ENCODE assay signal across 10 cellular contexts in genomic region chr9:36150529-36151305, GRCh38. TPM values are rescaled to one million over a fixed set of nuclear protein-coding genes. Genes with fewer than 3 reads are reported as not detected.
A peak's percentile ranks its signal among the peaks of the same experiment; 100 is the strongest.
DNase-seq lines count a peak whose midpoint lies in the region; ATAC-seq and TF ChIP-seq lines count a peak whose summit lies in the region.
"Had no signal": no experiment of that assay in that cellular context is flagged by ENCODE, and none has a peak within 500 bp of the region (broad histone marks: within the 10 kb centered on the region; RNA-seq: fewer than 3 reads in every experiment).

No MANE protein-coding gene starts in this region.

- H3K4me3 Mint-ChIP-seq in CD14-positive monocyte, result peak overlapping the region; percentile 62 to 87
- H3K4me3 Mint-ChIP-seq in central memory CD8-positive, alpha-beta T cell, result peak overlapping the region; percentile 88
- peak overlapping the region; percentile 88 for H3K4me3 Mint-ChIP-seq in natural killer cell

- H3K27ac Mint-ChIP-seq in CD14-positive monocyte, result peak overlapping the region; percentile 98 to 100 (median 100)
- peak overlapping the region; percentile 98 for H3K27ac Mint-ChIP-seq in central memory CD8-positive, alpha-beta T cell (ENCODE audit: low read depth)
- peak overlapping the region; percentile 95 to 98 for H3K27ac Mint-ChIP-seq in natural killer cell

- no peaks in the 10 kb centered on the region for H4K20me1 ChIP-seq in Karpas-422 (ENCODE audit: insufficient read depth, low read depth, low read length)

- H3K27ac ChIP-seq in Karpas-422 (ENCODE audit: low read length), result no peak overlapping the region

- peaks cover 90% of the 10 kb centered on the region for H3K4me1 Mint-ChIP-seq in CD14-positive monocyte
- H3K4me1 Mint-ChIP-seq in central memory CD8-positive, alpha-beta T cell, result peaks cover 65% of the 10 kb centered on the region
- peaks cover 58 to 72% of the 10 kb centered on the region in 2 donors for H3K4me1 Mint-ChIP-seq in natural killer cell

- intact Hi-C loops in CD14-positive monocyte (cut with micrococcal nuclease), result loop anchor here in 1 of 2 donors (2.0 to 5.0 kb wide), 2 partner anchors 14 to 48 kb away; partner anchors contain the start of gene GLIPR2
- intact Hi-C loops in natural killer cell (cut with micrococcal nuclease), result loop anchor here (1.0 to 5.0 kb wide), 3 partner anchors 7 to 48 kb away; partner anchors contain the start of gene GLIPR2

- peaks cover 9% of the 10 kb centered on the region for H3K4me1 ChIP-seq in Karpas-422 (ENCODE audit: low read length)

- no peaks in the 10 kb centered on the region for H3K79me2 ChIP-seq in Karpas-422 (ENCODE audit: low read length)

- no peaks in the 10 kb centered on the region for H3K9me2 ChIP-seq in Karpas-422 (replicated peaks; ENCODE audit: insufficient read depth, low read length)

- H2AFZ ChIP-seq in Karpas-422 (ENCODE audit: low read length), result no peak overlapping the region

- ATAC-seq in central memory CD8-positive, alpha-beta T cell (replicated peaks; ENCODE audit: extremely low read depth, poor library complexity, severe bottlenecking), result no peak
- ATAC-seq in natural killer cell, result no peak
- ATAC-seq in GM18511 (IDR thresholded peaks at IDR 0.05; ENCODE audit: unreplicated experiment), result no peak

- no peak overlapping the region for H3K4me2 ChIP-seq in Karpas-422 (ENCODE audit: low read depth, low read length, poor library complexity, severe bottlenecking)

- H3K4me3 ChIP-seq in Karpas-422 (ENCODE audit: low read length), result peak overlapping the region; percentile 54; the same call in 1 of the 2 replicates

- no peaks in the 10 kb centered on the region for H3K36me3 ChIP-seq in Karpas-422 (ENCODE audit: insufficient read depth, low read length)

- H3K27me3 Mint-ChIP-seq in CD14-positive monocyte (ENCODE audit: low read depth in 3 of 3) (peaks cover 0 to 2% (median 0%) of the 10 kb centered on the region in 3 donors), natural killer cell (ENCODE audit: low read depth in 2 of 2) (no peaks in the 10 kb centered on the region)
- H3K27me3 Mint-ChIP-seq in central memory CD8-positive, alpha-beta T cell, result no peaks in the 10 kb centered on the region

- peak overlapping the region; percentile 60 for H3K9ac ChIP-seq in Karpas-422 (ENCODE audit: low read length)

- H3K27me3 ChIP-seq in Karpas-422 (ENCODE audit: low read length), result no peaks in the 10 kb centered on the region

- no peaks in the 10 kb centered on the region for H3K9me3 ChIP-seq in Karpas-422 (ENCODE audit: low read length)

- DNase-seq in CD14-positive monocyte (ENCODE audit: low spot score), result no peak
- no peak for DNase-seq in Karpas-422
- DNase-seq in central memory CD8-positive, alpha-beta T cell (ENCODE audit: low spot score in 2 of 2), result no peak
- no peak for DNase-seq in natural killer cell
- DNase-seq in NCI-H128 (lab: John Stamatoyannopoulos, UW; ENCODE audit: unreplicated experiment), result no peak
- DNase-seq in NCI-H774 (lab: John Stamatoyannopoulos, UW), result no peak
- no peak for DNase-seq in HPDE6-E6E7 (ENCODE audit: extremely low spot score)
- DNase-seq: activated CD4-positive, CD25-positive, alpha-beta regulatory T cell; DMS79 had no signal

- H3K9me3 Mint-ChIP-seq in CD14-positive monocyte, result peaks cover 0 to 2% (median 0%) of the 10 kb centered on the region in 7 donors
- no peaks in the 10 kb centered on the region for H3K9me3 Mint-ChIP-seq in central memory CD8-positive, alpha-beta T cell
- H3K9me3 Mint-ChIP-seq in natural killer cell, result peaks cover 0 to 6% of the 10 kb centered on the region in 2 donors

- H3K36me3 Mint-ChIP-seq in CD14-positive monocyte (peaks cover 62 to 85% of the 10 kb centered on the region in 2 donors), natural killer cell (peaks cover 8% of the 10 kb centered on the region)
- peaks cover 22% of the 10 kb centered on the region for H3K36me3 Mint-ChIP-seq in central memory CD8-positive, alpha-beta T cell (ENCODE audit: insufficient read depth)

- no peak for TF ChIP-seq CTCF in CD14-positive monocyte (IDR thresholded peaks at IDR 0.05)
- TF ChIP-seq CTCF in natural killer cell (IDR thresholded peaks at IDR 0.05), result no peak

RNA-seq across cellular contexts. Expression of gene GLIPR2, which starts 14.2 kb away (rescaled TPM):
- 100 to 1,000 TPM; 520 to 528 TPM for polyA plus RNA-seq in CD14-positive monocyte
- total RNA-seq in Karpas-422 (2014; rRNA removed; shearing (Covaris generic); ENCODE audit: low replicate concordance), result 0.51 and 0.75 TPM in 2 replicates
- total RNA-seq in natural killer cell, result 100 to 1,000 TPM; 124 to 135 (median 125) TPM

RNA-seq across cellular contexts. Expression of gene CCIN, which starts 18.5 kb away (rescaled TPM):
- polyA plus RNA-seq in CD14-positive monocyte, result under 1 TPM; 0.11 to 0.35 TPM
- not detected in 2 replicates for total RNA-seq in Karpas-422 (2014; rRNA removed; shearing (Covaris generic); ENCODE audit: low replicate concordance)
- total RNA-seq in natural killer cell, result 1 to 10 TPM; 2.0 to 2.8 (median 2.0) TPM

RNA-seq across cellular contexts. Expression of gene CLTA, which starts 40.0 kb away (rescaled TPM):
- 100 to 1,000 TPM; 225 to 262 TPM for polyA plus RNA-seq in CD14-positive monocyte
- 147 and 172 TPM in 2 replicates for total RNA-seq in Karpas-422 (2014; rRNA removed; shearing (Covaris generic); ENCODE audit: low replicate concordance)
- total RNA-seq in natural killer cell, result 10 to 100 TPM; 49.4 to 62.0 (median 52.6) TPM

Comparison
In these comparisons a context has a peak if more than half of its experiments do, and no peak if none do; other contexts are left out.
1. RNA of gene GLIPR2, which starts 14.2 kb away (total RNA-seq): 124 to 135 TPM in natural killer cell; 0.51 to 0.75 TPM in Karpas-422; every median in the first group is over 10 times any median in the second.
2. Peak in every context shown above with its lines, with median percentiles within 50 percentile points of each other: H3K27ac Mint-ChIP-seq and H3K4me3 Mint-ChIP-seq.